ENCODE assay signal across 11 cellular contexts in genomic region chr22:29842740-29843139, GRCh38. TPM values are rescaled to one million over a fixed set of nuclear protein-coding genes. Genes with fewer than 3 reads are reported as not detected.
DNase-seq lines count a peak whose midpoint lies in the region; ATAC-seq and TF ChIP-seq lines count a peak whose summit lies in the region.
"Had no signal": no experiment of that assay in that cellular context is flagged by ENCODE, and none has a peak within 500 bp of the region (broad histone marks: within the 10 kb centered on the region; RNA-seq: fewer than 3 reads in every experiment).

No MANE protein-coding gene starts in this region.

- CTCF ChIA-PET in activated naive CD4-positive, alpha-beta T cell treated with anti-CD3 and anti-CD28 coated beads for 36 hours (lab: Charles Lee), result no interaction called here

- peaks cover 36% of the 10 kb centered on the region for H3K4me1 ChIP-seq in adipocyte (ENCODE audit: control insufficient read depth, insufficient read depth, low read length)
- no peaks in the 10 kb centered on the region for H3K4me1 ChIP-seq in BE2C

- no peak for ATAC-seq in activated naive CD4-positive, alpha-beta T cell treated with anti-CD3 and anti-CD28 coated beads, Interleukin-2, amount 50 U/mL, for 72 hours

- intact Hi-C loops in activated naive CD4-positive, alpha-beta T cell treated with anti-CD3 and anti-CD28 coated beads for 36 hours (cut with micrococcal nuclease), result no loop called here

- H3K27me3 Mint-ChIP-seq in activated naive CD4-positive, alpha-beta T cell treated with anti-CD3 and anti-CD28 coated beads for 36 hours (ENCODE audit: low read depth), result no peaks in the 10 kb centered on the region

- no peak overlapping the region for H3K27ac Mint-ChIP-seq in activated naive CD4-positive, alpha-beta T cell treated with anti-CD3 and anti-CD28 coated beads for 36 hours
- H3K27ac Mint-ChIP-seq in activated naive CD4-positive, alpha-beta T cell treated with anti-CD3 and anti-CD28 coated beads, Interleukin-2, amount 50 U/mL, for 72 hours, result no peak overlapping the region

- peaks cover 10% of the 10 kb centered on the region for H3K9me3 ChIP-seq in adipocyte (ENCODE audit: control insufficient read depth, low read length)
- H3K9me3 ChIP-seq in BE2C, result no peaks in the 10 kb centered on the region

- no peak for TF ChIP-seq CTCF in BE2C (IDR thresholded peaks at IDR 0.05; ENCODE audit: low read depth, low read length)

- H3K4me3 ChIP-seq in adipocyte (ENCODE audit: low read length) (no peak overlapping the region), BE2C (ENCODE audit: low read depth, low read length) (no peak overlapping the region)

- peak overlapping the region; percentile 73 for H3K9ac ChIP-seq in adipocyte (ENCODE audit: low read length)
- H3K9ac ChIP-seq: parathyroid adenoma had no signal

- DNase-seq in stimulated activated CD4-positive, alpha-beta T cell treated with anti-CD3 and anti-CD28 coated beads, Interleukin-1b, Interleukin-23, amount 100 ng/mL, for 48 hours, result peak; percentile 15
- DNase-seq in stimulated activated CD4-positive, alpha-beta T cell treated with anti-CD3 and anti-CD28 coated beads, Interleukin-2, amount 100 ng/mL, for 24 hours, result no peak
- DNase-seq in adipocyte (ENCODE audit: low read depth) (peak; percentile 81), iris pigment epithelial cell (ENCODE audit: low read depth) (peak; percentile 95), BE2C (no peak)
- DNase-seq in activated naive CD4-positive, alpha-beta T cell treated with anti-CD3 and anti-CD28 coated beads for 36 hours, result no peak
- no peak for DNase-seq in activated T-cell treated with anti-CD3 and anti-CD28 coated beads, Interleukin-2, amount 50 U/mL, for 48 hours
- no peak for DNase-seq in activated naive CD4-positive, alpha-beta T cell treated with anti-CD3 and anti-CD28 coated beads, Interleukin-2, amount 50 U/mL, for 72 hours (ENCODE audit: low spot score in 2 of 2)
- DNase-seq: activated gamma-delta T cell, NCI-H1105 treated with DMSO at 0.1 percent for 48 hours had no signal

- H3K36me3 Mint-ChIP-seq in activated naive CD4-positive, alpha-beta T cell treated with anti-CD3 and anti-CD28 coated beads for 36 hours (ENCODE audit: low read depth), result no peaks in the 10 kb centered on the region
- peaks cover 2% of the 10 kb centered on the region in 2 donors for H3K36me3 Mint-ChIP-seq in activated naive CD4-positive, alpha-beta T cell treated with anti-CD3 and anti-CD28 coated beads, Interleukin-2, amount 50 U/mL, for 72 hours

- H3K9me3 Mint-ChIP-seq in activated naive CD4-positive, alpha-beta T cell treated with anti-CD3 and anti-CD28 coated beads for 36 hours, result no peaks in the 10 kb centered on the region
- H3K9me3 Mint-ChIP-seq in activated naive CD4-positive, alpha-beta T cell treated with anti-CD3 and anti-CD28 coated beads, Interleukin-2, amount 50 U/mL, for 72 hours, result peaks cover 4 to 5% of the 10 kb centered on the region in 2 donors

- H3K4me1 Mint-ChIP-seq in activated naive CD4-positive, alpha-beta T cell treated with anti-CD3 and anti-CD28 coated beads for 36 hours (ENCODE audit: low read depth), result peaks cover 9% of the 10 kb centered on the region

- H3K36me3 ChIP-seq in adipocyte (ENCODE audit: control insufficient read depth, insufficient read depth, low read length, severe bottlenecking) (no peaks in the 10 kb centered on the region), BE2C (no peaks in the 10 kb centered on the region)

- no peaks in the 10 kb centered on the region for H3K27me3 ChIP-seq in adipocyte (replicated peaks; ENCODE audit: control insufficient read depth, insufficient read depth, low read length)
- H3K27me3 ChIP-seq in BE2C, result no peaks in the 10 kb centered on the region

- no peak overlapping the region for H3K4me3 Mint-ChIP-seq in activated naive CD4-positive, alpha-beta T cell treated with anti-CD3 and anti-CD28 coated beads for 36 hours

RNA-seq across cellular contexts. Expression of gene ASCC2, which starts 4.7 kb away (rescaled TPM):
- 148 TPM for polyA plus RNA-seq in BE2C (2012; ENCODE audit: insufficient read depth, insufficient read length, low read depth)
- total RNA-seq in activated naive CD4-positive, alpha-beta T cell treated with anti-CD3 and anti-CD28 coated beads for 36 hours, result 10 to 100 TPM; 57.6 to 60.4 TPM
- 10 to 100 TPM; 55.0 to 73.2 TPM for total RNA-seq in activated naive CD4-positive, alpha-beta T cell treated with anti-CD3 and anti-CD28 coated beads, Interleukin-2, amount 50 U/mL, for 72 hours

RNA-seq across cellular contexts. Expression of gene MTMR3, which starts 40.2 kb away (rescaled TPM):
- polyA plus RNA-seq in BE2C (2012; ENCODE audit: insufficient read depth, insufficient read length, low read depth), result 25.5 TPM
- 10 to 100 TPM; 26.0 to 27.1 TPM for total RNA-seq in activated naive CD4-positive, alpha-beta T cell treated with anti-CD3 and anti-CD28 coated beads for 36 hours
- total RNA-seq in activated naive CD4-positive, alpha-beta T cell treated with anti-CD3 and anti-CD28 coated beads, Interleukin-2, amount 50 U/mL, for 72 hours, result 10 to 100 TPM; 25.8 to 44.4 TPM

Comparison
In these comparisons a context has a peak if more than half of its experiments do, and no peak if none do; other contexts are left out.
1. DNase-seq: peak in stimulated activated CD4-positive, alpha-beta T cell treated with anti-CD3 and anti-CD28 coated beads, Interleukin-1b, Interleukin-23, amount 100 ng/mL, for 48 hours (single experiment), adipocyte (single experiment) and iris pigment epithelial cell (single experiment); none in stimulated activated CD4-positive, alpha-beta T cell treated with anti-CD3 and anti-CD28 coated beads, Interleukin-2, amount 100 ng/mL, for 24 hours (0 of 2), BE2C (single experiment), activated naive CD4-positive, alpha-beta T cell treated with anti-CD3 and anti-CD28 coated beads for 36 hours (single experiment), activated T-cell treated with anti-CD3 and anti-CD28 coated beads, Interleukin-2, amount 50 U/mL, for 48 hours (0 of 2) and activated naive CD4-positive, alpha-beta T cell treated with anti-CD3 and anti-CD28 coated beads, Interleukin-2, amount 50 U/mL, for 72 hours (0 of 2).